30 cellular contexts compared by ENCODE assay signal in the genomic region with DNA sequence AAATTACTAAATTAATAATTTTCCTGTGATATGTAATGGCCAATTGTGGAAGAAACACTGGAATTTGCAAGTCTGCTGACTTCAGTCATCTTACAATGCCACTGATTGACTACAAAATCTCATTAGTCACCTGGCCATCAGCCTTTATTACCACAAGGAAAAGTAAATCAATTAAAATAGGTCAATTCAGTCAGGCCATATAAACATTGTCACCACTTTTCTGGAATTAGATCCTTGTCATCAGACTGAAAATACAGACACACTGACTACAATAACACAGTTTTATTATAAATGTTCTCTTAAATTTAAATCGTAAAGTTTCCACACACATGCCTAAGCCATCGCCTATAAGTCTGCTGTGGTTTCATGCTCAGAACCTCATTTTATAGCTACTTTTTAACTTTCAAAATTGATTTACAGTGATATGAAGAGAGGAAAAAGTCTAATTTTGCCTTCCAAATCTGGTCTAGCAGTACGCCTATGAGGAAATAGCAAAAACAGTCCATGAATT. TPM values are rescaled to one million over a fixed set of nuclear protein-coding genes. Genes with fewer than 3 reads are reported as not detected.
"Had no signal": no experiment of that assay in that cellular context is flagged by ENCODE, and none has a peak within 500 bp of the region (broad histone marks: within the 10 kb centered on the region; RNA-seq: fewer than 3 reads in every experiment).

No MANE protein-coding gene starts in this region.

- H3K9me3 Mint-ChIP-seq: activated CD4-positive, alpha-beta memory T cell treated with anti-CD3 and anti-CD28 coated beads, Interleukin-2, amount 10 ng/mL, durations not matched to agents 7 days and 5 days; activated CD4-positive, alpha-beta T cell treated with anti-CD3 and anti-CD28 coated beads, Interleukin-2, amount 10 ng/mL, durations not matched to agents 7 days and 5 days; activated T-cell treated with anti-CD3 and anti-CD28 coated beads, Interleukin-2, amount 50 U/mL, for 24 hours; activated T-helper 17 cell treated with anti-CD3 and anti-CD28 coated beads, Interleukin-2, amount 50 U/mL, for 72 hours; central memory CD8-positive, alpha-beta T cell; effector memory CD8-positive, alpha-beta T cell; WTC11 had no signal

- H3K27ac ChIP-seq: brain microvascular endothelial cell, coronary artery, esophagus muscularis mucosa, foreskin keratinocyte, gastrocnemius medialis, heart left ventricle had no signal

- ATAC-seq: activated T-helper 17 cell treated with anti-CD3 and anti-CD28 coated beads, Interleukin-2, amount 50 U/mL, for 72 hours; effector memory CD8-positive, alpha-beta T cell; foreskin keratinocyte; gastrocnemius medialis; heart left ventricle; WTC11 had no signal

- H3K4me3 ChIP-seq: coronary artery, esophagus muscularis mucosa, gastrocnemius medialis, heart left ventricle had no signal

- DNase-seq: activated CD4-positive, alpha-beta memory T cell treated with anti-CD3 and anti-CD28 coated beads, Interleukin-2, amount 10 ng/mL, durations not matched to agents 7 days and 5 days; activated CD4-positive, alpha-beta T cell treated with anti-CD3 and anti-CD28 coated beads for 1 hour; activated CD4-positive, alpha-beta T cell treated with anti-CD3 and anti-CD28 coated beads for 4 hours; activated CD4-positive, alpha-beta T cell treated with anti-CD3 and anti-CD28 coated beads, Interleukin-2, amount 10 ng/mL, durations not matched to agents 7 days and 5 days; activated CD4-positive, alpha-beta T cell treated with anti-CD3 and anti-CD28 coated beads, Interleukin-2, amount 50 U/mL, for 4 hours; activated CD8-positive, alpha-beta memory T cell treated with anti-CD3 and anti-CD28 coated beads, Interleukin-2, amount 50 U/mL, for 48 hours; activated effector memory CD4-positive, alpha-beta T cell treated with Interleukin-2 at 50 U/mL for 16 hours; activated gamma-delta T cell treated with Interleukin-2 at 50 U/mL for 16 hours; activated naive CD4-positive, alpha-beta T cell treated with anti-CD3 and anti-CD28 coated beads, Interleukin-2, amount 50 U/mL, for 16 hours; activated naive CD4-positive, alpha-beta T cell treated with Interleukin-2 at 50 U/mL for 16 hours; activated T-cell treated with anti-CD3 and anti-CD28 coated beads for 4 hours; activated T-cell treated with anti-CD3 and anti-CD28 coated beads, Interleukin-2, amount 50 U/mL, for 24 hours; amniotic stem cell; anterior cingulate cortex; brain microvascular endothelial cell; dermis blood vessel endothelial cell; effector CD4-positive, alpha-beta T cell; effector memory CD8-positive, alpha-beta T cell; erythroblast; foreskin keratinocyte; gastrocnemius medialis; glutamatergic neuron; heart left ventricle; T-helper 2 cell had no signal

- H3K4me3 Mint-ChIP-seq: activated CD4-positive, alpha-beta memory T cell treated with anti-CD3 and anti-CD28 coated beads, Interleukin-2, amount 10 ng/mL, durations not matched to agents 7 days and 5 days; activated CD4-positive, alpha-beta T cell treated with anti-CD3 and anti-CD28 coated beads, Interleukin-2, amount 10 ng/mL, durations not matched to agents 7 days and 5 days; activated naive CD8-positive, alpha-beta T cell; activated T-cell treated with anti-CD3 and anti-CD28 coated beads, Interleukin-2, amount 50 U/mL, for 24 hours; activated T-helper 17 cell treated with anti-CD3 and anti-CD28 coated beads, Interleukin-2, amount 50 U/mL, for 72 hours; central memory CD8-positive, alpha-beta T cell; effector memory CD8-positive, alpha-beta T cell; WTC11 had no signal

- H3K27me3 ChIP-seq: brain microvascular endothelial cell, esophagus muscularis mucosa, foreskin keratinocyte, gastrocnemius medialis, heart left ventricle had no signal

- H3K36me3 Mint-ChIP-seq: activated naive CD8-positive, alpha-beta T cell had no signal

- H3K4me1 Mint-ChIP-seq: activated CD4-positive, alpha-beta memory T cell treated with anti-CD3 and anti-CD28 coated beads, Interleukin-2, amount 10 ng/mL, durations not matched to agents 7 days and 5 days; activated T-helper 17 cell treated with anti-CD3 and anti-CD28 coated beads, Interleukin-2, amount 50 U/mL, for 72 hours; central memory CD8-positive, alpha-beta T cell; WTC11 had no signal

- H3K36me3 ChIP-seq: brain microvascular endothelial cell, esophagus muscularis mucosa, gastrocnemius medialis, heart left ventricle had no signal

- H3K27me3 Mint-ChIP-seq: activated CD4-positive, alpha-beta memory T cell treated with anti-CD3 and anti-CD28 coated beads, Interleukin-2, amount 10 ng/mL, durations not matched to agents 7 days and 5 days; activated CD4-positive, alpha-beta T cell treated with anti-CD3 and anti-CD28 coated beads, Interleukin-2, amount 10 ng/mL, durations not matched to agents 7 days and 5 days; activated naive CD8-positive, alpha-beta T cell; activated T-cell treated with anti-CD3 and anti-CD28 coated beads, Interleukin-2, amount 50 U/mL, for 24 hours; activated T-helper 17 cell treated with anti-CD3 and anti-CD28 coated beads, Interleukin-2, amount 50 U/mL, for 72 hours; central memory CD8-positive, alpha-beta T cell; effector memory CD8-positive, alpha-beta T cell had no signal

- H3K9me3 ChIP-seq: esophagus muscularis mucosa, gastrocnemius medialis, heart left ventricle had no signal

- H3K4me1 ChIP-seq: esophagus muscularis mucosa, foreskin keratinocyte, heart left ventricle had no signal

RNA-seq across cellular contexts. Expression of gene RTKN2, which starts 54.2 kb away (rescaled TPM):
- total RNA-seq: gastrocnemius medialis had no signal
